ENCODE assay signal across 25 cellular contexts in the genomic region with DNA sequence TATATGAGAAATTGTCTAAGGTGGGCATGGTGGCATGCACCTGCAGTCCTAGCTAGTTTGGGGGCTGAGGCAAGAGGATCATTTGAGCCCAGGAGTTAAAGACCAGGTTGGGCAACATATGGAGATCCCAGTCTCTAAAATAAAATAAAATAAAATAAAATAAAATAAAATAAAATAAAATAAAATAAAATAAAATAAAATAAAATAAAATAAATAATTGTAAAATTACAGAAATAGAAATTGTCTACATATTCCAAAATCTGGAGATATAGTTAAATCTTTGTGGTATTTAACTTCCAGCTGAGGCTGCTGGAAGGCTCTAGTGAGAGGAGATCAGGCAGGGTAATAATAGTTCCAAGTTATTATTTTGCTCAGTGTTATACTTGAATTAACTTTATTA.
DNase-seq lines count a peak whose midpoint lies in the region; ATAC-seq and TF ChIP-seq lines count a peak whose summit lies in the region.
"Had no signal": no experiment of that assay in that cellular context is flagged by ENCODE, and none has a peak within 500 bp of the region (broad histone marks: within the 10 kb centered on the region; RNA-seq: fewer than 3 reads in every experiment).

No MANE protein-coding gene starts in this region.

- no peak overlapping the region for H3K27ac Mint-ChIP-seq in WTC11
- H3K27ac Mint-ChIP-seq: B cell; CD14-positive monocyte; CD4-positive, alpha-beta T cell; CD4-positive, CD25-positive, alpha-beta regulatory T cell; CD8-positive, alpha-beta memory T cell; CD8-positive, alpha-beta T cell had no signal

- CTCF ChIA-PET in WTC11 (lab: Charles Lee): no interaction called here

- H3K4me3 Mint-ChIP-seq in WTC11: no peak overlapping the region
- H3K4me3 Mint-ChIP-seq: B cell; CD14-positive monocyte; CD4-positive, alpha-beta memory T cell; CD4-positive, alpha-beta T cell; CD4-positive, CD25-positive, alpha-beta regulatory T cell; CD8-positive, alpha-beta memory T cell; CD8-positive, alpha-beta T cell had no signal

- H3K36me3 Mint-ChIP-seq in WTC11: peaks cover 25% of the 10 kb centered on the region
- H3K36me3 Mint-ChIP-seq: CD14-positive monocyte; CD4-positive, alpha-beta memory T cell; CD4-positive, CD25-positive, alpha-beta regulatory T cell; CD8-positive, alpha-beta memory T cell; CD8-positive, alpha-beta T cell had no signal

- ATAC-seq in WTC11: no peak
- ATAC-seq: A549; CD8-positive, alpha-beta T cell had no signal

- POLR2A ChIA-PET in WTC11 (lab: Charles Lee): no interaction called here

- no peaks in the 10 kb centered on the region for H3K4me1 Mint-ChIP-seq in WTC11
- H3K4me1 Mint-ChIP-seq: B cell; CD14-positive monocyte; CD4-positive, alpha-beta memory T cell; CD4-positive, CD25-positive, alpha-beta regulatory T cell; CD8-positive, alpha-beta memory T cell had no signal

- TF ChIP-seq CTCF in WTC11 (IDR thresholded peaks at IDR 0.05): no peak

- no peak for DNase-seq in WTC11 (ENCODE audit: low spot score)
- DNase-seq in NCI-H187 treated with DMSO at 0.1 percent for 48 hours (lab: John Stamatoyannopoulos, UW): no peak
- DNase-seq: 8988T; ACHN; AML-193; BE2C; C1 segment of cervical spinal cord; Caco-2; Calu3; CD4-positive, alpha-beta memory T cell; CD4-positive, alpha-beta T cell; CD4-positive, CD25-positive, alpha-beta regulatory T cell; CD8-positive, alpha-beta memory T cell; CD8-positive, alpha-beta T cell; COR-L47; DMS 273 treated with DMSO at 0.1 percent for 48 hours; DMS153; DMS53; DMS79; DMS79 treated with DMSO at 0.1 percent for 48 hours; DND-41; EL had no signal

- peaks cover 7% of the 10 kb centered on the region; the same call in 1 of the 2 replicates for H3K27me3 Mint-ChIP-seq in WTC11 (ENCODE audit: low read depth)
- H3K27me3 Mint-ChIP-seq: B cell; CD4-positive, alpha-beta memory T cell; CD4-positive, alpha-beta T cell; CD4-positive, CD25-positive, alpha-beta regulatory T cell; CD8-positive, alpha-beta memory T cell had no signal

- H3K9me3 Mint-ChIP-seq in WTC11: peaks cover 48% of the 10 kb centered on the region

TF ChIP-seq in WTC11, 78 proteins besides CTCF, POLR2A, EP300 and RAD21:
- no peak for TF ChIP-seq NR2C2 (CRISPR knock-in tag; IDR thresholded peaks at IDR 0.05)
- TF ChIP-seq HMGA2 (CRISPR knock-in tag; IDR thresholded peaks at IDR 0.05): peak; percentile 96
TF ChIP-seq in WTC11: peak in this region for 1.
